Comparison of ENCODE assay signal across 31 cellular contexts in the genomic region with DNA sequence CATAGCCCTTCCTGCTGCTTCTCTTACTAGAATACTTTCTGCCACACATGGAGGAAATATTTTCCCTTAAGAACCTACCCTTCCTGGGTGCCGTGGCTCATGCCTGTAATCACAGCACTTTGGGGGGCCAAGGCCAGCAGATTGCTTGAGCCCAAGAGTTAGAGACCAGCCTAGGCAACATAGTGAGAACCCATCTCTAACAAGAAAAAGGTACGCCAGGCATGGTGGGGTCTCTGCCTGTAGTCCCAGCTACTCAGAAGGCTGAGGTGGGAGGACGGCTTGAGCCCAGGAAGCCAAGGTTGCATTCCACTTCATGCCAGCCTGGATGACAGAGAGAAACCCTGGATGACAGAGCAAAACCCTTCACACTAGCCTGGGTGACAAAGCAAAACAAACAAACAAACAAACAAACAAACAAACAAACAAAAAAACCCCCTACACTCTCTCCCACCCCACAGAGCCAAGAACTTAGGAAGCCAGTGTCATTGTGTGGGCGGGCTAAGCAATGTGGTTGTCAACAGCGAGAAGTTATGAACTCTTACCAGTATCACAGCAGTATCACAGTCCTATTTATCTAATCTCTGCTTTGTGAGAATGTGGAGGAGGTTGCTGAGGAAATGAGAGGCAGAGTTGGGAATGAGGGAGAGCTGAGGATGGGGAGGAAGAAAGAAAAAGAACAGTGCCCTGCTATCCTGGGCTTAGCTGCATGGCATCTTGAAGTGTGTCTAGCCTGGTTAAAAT. TPM values are rescaled to one million over a fixed set of nuclear protein-coding genes. Genes with fewer than 3 reads are reported as not detected.
A peak's percentile ranks its signal among the peaks of the same experiment; 100 is the strongest.
DNase-seq lines count a peak whose midpoint lies in the region; ATAC-seq and TF ChIP-seq lines count a peak whose summit lies in the region.
"Had no signal": no experiment of that assay in that cellular context is flagged by ENCODE, and none has a peak within 500 bp of the region (broad histone marks: within the 10 kb centered on the region; RNA-seq: fewer than 3 reads in every experiment).

No MANE protein-coding gene starts in this region.

- H3K9ac ChIP-seq in fibroblast of lung (ENCODE audit: insufficient read depth, low read length) (no peak overlapping the region), mesendoderm (ENCODE audit: low read length) (no peak overlapping the region)

- H4K20me1 ChIP-seq in fibroblast of lung (ENCODE audit: control insufficient read depth, extremely low read depth, insufficient read depth, low read length), result no peaks in the 10 kb centered on the region

- no peak for TF ChIP-seq POLR2A in heart left ventricle (IDR thresholded peaks at IDR 0.05)

- no peak overlapping the region for H3K56ac ChIP-seq in mesendoderm (ENCODE audit: low read length)

- 42 to 52% (median 48%) methylated on average over 5 of the region's 5 CpGs for WGBS in heart left ventricle, 4 donors
- WGBS in mesendoderm (ENCODE audit: extremely low coverage, insufficient coverage, low lambda C conversion rate), result no CpG with 5 or more reads among the region's 5 CpGs

- H3K79me1 ChIP-seq in mesendoderm (ENCODE audit: low read length), result no peaks in the 10 kb centered on the region

- no peak overlapping the region for H3K4ac ChIP-seq in mesendoderm (ENCODE audit: low read depth, low read length)

- intact Hi-C loops in heart left ventricle (cut with DNase I) (loop anchor here in 2 of 10 donors (2.0 to 10.0 kb wide), 4 partner anchors 52 to 105 kb away; partner anchors contain the start of gene CLEC14A (in 1 of the 2)), Right ventricle myocardium superior (cut with DNase I) (no loop called here)

- no peaks in the 10 kb centered on the region for H3K79me2 ChIP-seq in fibroblast of lung (ENCODE audit: control insufficient read depth, insufficient read depth, low read length)
- no peaks in the 10 kb centered on the region for H3K79me2 ChIP-seq in mesendoderm (ENCODE audit: control insufficient read depth, insufficient read depth, low read length)

- H2BK120ac ChIP-seq in mesendoderm (ENCODE audit: low read depth, low read length), result no peak overlapping the region

- peak overlapping the region in 1 of 12 donors; percentile 10 for H3K4me3 ChIP-seq in heart left ventricle
- H3K4me3 ChIP-seq in fibroblast of lung (replicated peaks in 1 of 4; ENCODE audit: control extremely low read depth in 1 of 4, insufficient read depth in 1 of 4, low read depth in 3 of 4, low read length in 4 of 4), result no peak overlapping the region
- no peak overlapping the region for H3K4me3 ChIP-seq in mesendoderm (ENCODE audit: low read length)
- H3K4me3 ChIP-seq: colonic mucosa, gastroesophageal sphincter had no signal

- H3K36me3 Mint-ChIP-seq in activated naive CD4-positive, alpha-beta T cell treated with anti-CD3 and anti-CD28 coated beads, Interleukin-2, amount 50 U/mL, for 72 hours, result no peaks in the 10 kb centered on the region
- H3K36me3 Mint-ChIP-seq: brain; natural killer cell; stimulated activated naive B cell treated with anti-CD40 and anti-IgM and Interleukin-4, amounts not matched to agents 10 μg/mL and 1 μg/mL and 100 μg/mL, for 72 hours had no signal

- H2AK5ac ChIP-seq in mesendoderm (ENCODE audit: low read length), result no peak overlapping the region

- no peak overlapping the region for H4K5ac ChIP-seq in mesendoderm (ENCODE audit: low read length)

- peaks cover 0 to 25% (median 0%) of the 10 kb centered on the region in 12 donors for H3K4me1 ChIP-seq in heart left ventricle
- no peaks in the 10 kb centered on the region for H3K4me1 ChIP-seq in fibroblast of lung (ENCODE audit: control insufficient read depth, extremely low read depth, insufficient read depth, low read length)
- peaks cover 3% of the 10 kb centered on the region for H3K4me1 ChIP-seq in mesendoderm (ENCODE audit: control insufficient read depth, low read depth, low read length)
- H3K4me1 ChIP-seq: colonic mucosa, gastroesophageal sphincter had no signal

- H2AFZ ChIP-seq in fibroblast of lung (ENCODE audit: low read length), result peak overlapping the region; percentile 51

- no peaks in the 10 kb centered on the region for H3K9me3 Mint-ChIP-seq in activated naive CD4-positive, alpha-beta T cell treated with anti-CD3 and anti-CD28 coated beads, Interleukin-2, amount 50 U/mL, for 72 hours
- H3K9me3 Mint-ChIP-seq: activated CD4-positive, alpha-beta T cell treated with anti-CD3 and anti-CD28 coated beads, Interleukin-2, amount 10 ng/mL, durations not matched to agents 24 days and 14 days; natural killer cell had no signal

- H2BK15ac ChIP-seq in mesendoderm (replicated peaks; ENCODE audit: low read depth), result no peak overlapping the region

- DNase-seq in heart left ventricle (no peak), Right ventricle myocardium superior (no peak), fibroblast of lung (ENCODE audit: low read depth in 2 of 2) (peak in 1 of 2 donors; percentile 38), mesendoderm (peak; percentile 70), GM13976 (ENCODE audit: low spot score) (no peak)
- no peak for DNase-seq in activated naive CD4-positive, alpha-beta T cell treated with anti-CD3 and anti-CD28 coated beads, Interleukin-2, amount 50 U/mL, for 72 hours (ENCODE audit: low spot score in 2 of 2)
- DNase-seq: 8988T; activated CD4-positive, alpha-beta T cell treated with anti-CD3 and anti-CD28 coated beads, Interleukin-2, amount 10 ng/mL, durations not matched to agents 24 days and 14 days; activated gamma-delta T cell treated with Interleukin-2 at 50 U/mL for 16 hours; activated T-cell treated with anti-CD3 and anti-CD28 coated beads, Interleukin-2, amount 50 U/mL, for 24 hours; colonic mucosa; effector memory CD4-positive, alpha-beta T cell; GOT3; hypothalamus; IMR-90; natural killer cell; NCI-H1694; NCI-H2171 treated with DMSO at 0.1 percent for 48 hours; NCI-H526; retina; SHP77 treated with DMSO at 0.1 percent for 48 hours; stimulated activated CD4-positive, alpha-beta T cell treated with anti-CD3 and anti-CD28 coated beads, Interleukin-15, amount 100 ng/mL, for 24 hours; stimulated activated naive B cell treated with anti-CD40 and anti-IgM and Interleukin-4, amounts not matched to agents 10 μg/mL and 1 μg/mL and 100 μg/mL, for 72 hours; T-helper 9 cell had no signal

- H3K27ac ChIP-seq in heart left ventricle, result peak overlapping the region; percentile 39 to 88 (median 71)
- no peak overlapping the region for H3K27ac ChIP-seq in fibroblast of lung (ENCODE audit: insufficient read depth, low read length)
- no peak overlapping the region for H3K27ac ChIP-seq in mesendoderm (ENCODE audit: low read depth, low read length)
- H3K27ac ChIP-seq: colonic mucosa had no signal

- H4K8ac ChIP-seq in mesendoderm (ENCODE audit: low read depth, low read length), result no peak overlapping the region

- H3K27me3 ChIP-seq in heart left ventricle (no peaks in the 10 kb centered on the region), fibroblast of lung (ENCODE audit: control insufficient read depth, insufficient read depth, low read length) (no peaks in the 10 kb centered on the region), mesendoderm (ENCODE audit: insufficient read depth, low read length, poor library complexity) (no peaks in the 10 kb centered on the region)
- H3K27me3 ChIP-seq: colonic mucosa, gastroesophageal sphincter had no signal

- in situ Hi-C loops in GM13976 (cut with MboI; ENCODE audit: low sequenced_read_pairs, unreplicated experiment), result no loop called here

- H3K4me2 ChIP-seq in fibroblast of lung (ENCODE audit: extremely low read depth, insufficient read depth, low read length), result no peak overlapping the region
- no peak overlapping the region for H3K4me2 ChIP-seq in mesendoderm (ENCODE audit: low read length)

- H3K36me3 ChIP-seq in heart left ventricle (no peaks in the 10 kb centered on the region), fibroblast of lung (ENCODE audit: control insufficient read depth, insufficient read depth, low read length) (no peaks in the 10 kb centered on the region), mesendoderm (ENCODE audit: control insufficient read depth, insufficient read depth, low read length) (no peaks in the 10 kb centered on the region)
- H3K36me3 ChIP-seq: colonic mucosa, gastroesophageal sphincter had no signal

- peaks cover 0 to 18% (median 0%) of the 10 kb centered on the region in 12 donors for H3K9me3 ChIP-seq in heart left ventricle
- no peaks in the 10 kb centered on the region for H3K9me3 ChIP-seq in fibroblast of lung (ENCODE audit: control insufficient read depth, insufficient read depth, low read depth, low read length)
- H3K9me3 ChIP-seq: colonic mucosa had no signal

- H3K27ac Mint-ChIP-seq in activated naive CD4-positive, alpha-beta T cell treated with anti-CD3 and anti-CD28 coated beads, Interleukin-2, amount 50 U/mL, for 72 hours, result no peak overlapping the region
- H3K27ac Mint-ChIP-seq: activated CD4-positive, alpha-beta T cell treated with anti-CD3 and anti-CD28 coated beads, Interleukin-2, amount 10 ng/mL, durations not matched to agents 24 days and 14 days; activated T-cell treated with anti-CD3 and anti-CD28 coated beads, Interleukin-2, amount 50 U/mL, for 24 hours; brain; natural killer cell; stimulated activated naive B cell treated with anti-CD40 and anti-IgM and Interleukin-4, amounts not matched to agents 10 μg/mL and 1 μg/mL and 100 μg/mL, for 72 hours had no signal

- ATAC-seq in heart left ventricle (peak in 1 of 4 donors; percentile 36), Right ventricle myocardium superior (ENCODE audit: poor library complexity) (no peak), HG03442 (IDR thresholded peaks at IDR 0.05; ENCODE audit: unreplicated experiment) (no peak), GM19324 (IDR thresholded peaks at IDR 0.05; ENCODE audit: low FRiP score, unreplicated experiment) (no peak)
- ATAC-seq in activated naive CD4-positive, alpha-beta T cell treated with anti-CD3 and anti-CD28 coated beads, Interleukin-2, amount 50 U/mL, for 72 hours, result no peak
- ATAC-seq: gastroesophageal sphincter; natural killer cell; stimulated activated naive B cell treated with anti-CD40 and anti-IgM and Interleukin-4, amounts not matched to agents 10 μg/mL and 1 μg/mL and 100 μg/mL, for 72 hours had no signal

- no peak overlapping the region for H2BK5ac ChIP-seq in mesendoderm (ENCODE audit: low read length)

- no peak overlapping the region for H3K23ac ChIP-seq in mesendoderm (ENCODE audit: low read length)

- no peak overlapping the region for H3K18ac ChIP-seq in mesendoderm (ENCODE audit: low read length)

- no peak for TF ChIP-seq CTCF in heart left ventricle (IDR thresholded peaks at IDR 0.05)
- no peak for TF ChIP-seq CTCF in fibroblast of lung (conservative IDR thresholded peaks at IDR 0.05 in 1 of 2, IDR thresholded peaks at IDR 0.05 in 1 of 2; ENCODE audit: low read depth in 1 of 2, low read length in 2 of 2)
- no peak for TF ChIP-seq CTCF in GM13976 (IDR thresholded peaks at IDR 0.05; ENCODE audit: borderline replicate concordance, control extremely low read depth, extremely low read depth, insufficient read depth, missing control alignments)

RNA-seq across cellular contexts. Expression of gene CLEC14A, which starts 53.8 kb away (rescaled TPM):
- total RNA-seq in heart left ventricle (10 to 100 TPM; 23.6 to 59.9 (median 31.3) TPM), Right ventricle myocardium superior (28.8 TPM), fibroblast of lung (2.6 and 5.3 TPM in 2 replicates)
- polyA plus RNA-seq in heart left ventricle (10 to 100 TPM; 20.6 to 61.7 TPM), fibroblast of lung (3.9 and 8.3 TPM in 2 replicates)
- 4.1 and 8.8 TPM in 2 replicates for polyA plus RNA-seq in fibroblast of lung (2012)
- polyA minus RNA-seq in fibroblast of lung (ENCODE audit: low replicate concordance), result 1.7 and 6.5 TPM in 2 replicates
- 0.24 TPM for polyA plus RNA-seq in mesendoderm (2013, experiment 1 of 2)
- 0.24 TPM for polyA plus RNA-seq in mesendoderm (2013, experiment 2 of 2)
- not detected for total RNA-seq in activated naive CD4-positive, alpha-beta T cell treated with anti-CD3 and anti-CD28 coated beads, Interleukin-2, amount 50 U/mL, for 72 hours
- total RNA-seq: activated CD4-positive, alpha-beta T cell treated with anti-CD3 and anti-CD28 coated beads, Interleukin-2, amount 10 ng/mL, durations not matched to agents 24 days and 14 days; activated CD8-positive, alpha-beta memory T cell treated with anti-CD3 and anti-CD28 coated beads for 36 hours; mononuclear cell; natural killer cell; osteocyte had no signal

Comparison
In these comparisons a context has a peak if more than half of its experiments do, and no peak if none do; other contexts are left out.
1. H3K27ac ChIP-seq: peak in heart left ventricle (12 of 12); none in fibroblast of lung (single experiment) and mesendoderm (single experiment).